Comparison of ENCODE assay signal across 30 cellular contexts in the genomic region with DNA sequence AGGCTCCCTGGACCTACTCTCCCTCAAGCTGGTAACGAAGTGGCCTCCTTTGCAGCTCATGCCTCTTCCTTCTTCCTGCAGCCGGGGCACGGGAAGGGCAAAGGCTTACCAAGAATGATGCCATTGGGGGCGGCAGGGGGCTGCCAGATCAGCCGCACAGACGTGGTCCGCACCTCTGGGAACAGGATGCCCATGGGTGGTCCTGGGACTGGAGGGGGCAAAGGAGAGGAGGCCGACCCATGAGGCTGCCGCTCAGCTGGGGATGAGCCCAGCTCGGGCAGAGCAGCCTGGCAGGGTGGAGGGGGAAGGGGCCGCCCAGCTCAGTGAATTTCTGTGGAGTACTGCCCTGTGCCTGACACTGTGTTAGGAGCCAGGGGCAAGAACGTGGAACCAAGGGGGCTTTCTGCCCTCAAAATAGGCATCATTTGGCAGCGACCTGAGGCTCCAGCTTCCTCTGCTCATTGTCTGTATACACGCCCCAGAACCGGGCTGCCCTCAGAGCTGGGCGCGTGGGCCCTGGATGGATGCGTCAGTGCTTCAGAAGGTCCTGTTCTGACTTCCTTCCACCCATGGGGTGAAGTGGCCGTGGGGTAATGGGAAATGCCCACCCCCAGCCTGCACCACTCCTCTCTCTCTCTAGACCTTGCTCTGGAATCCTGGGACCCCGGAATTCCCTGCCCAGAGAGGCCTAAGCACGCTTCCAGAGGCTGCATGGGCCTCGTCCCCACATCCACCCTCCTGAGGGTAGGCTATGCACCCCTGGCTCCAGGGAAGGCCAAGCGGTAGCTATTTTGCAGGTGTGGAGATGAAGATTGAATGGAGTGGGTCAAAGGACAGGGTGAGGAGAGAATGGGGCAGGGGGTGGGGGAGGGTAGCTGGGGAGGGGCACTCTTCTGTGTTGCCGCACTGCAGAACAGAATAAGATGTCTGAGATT.
"Had no signal": no experiment of that assay in that cellular context is flagged by ENCODE, and none has a peak within 500 bp of the region (broad histone marks: within the 10 kb centered on the region; RNA-seq: fewer than 3 reads in every experiment).

No MANE protein-coding gene starts in this region.

- H3K27ac Mint-ChIP-seq: activated B cell treated with CpG ODN at 0.5 μM for 24 hours; activated CD4-positive, alpha-beta T cell treated with anti-CD3 and anti-CD28 coated beads, Interleukin-2, amount 10 ng/mL, durations not matched to agents 24 days and 14 days; activated CD8-positive, alpha-beta T cell treated with anti-CD3 and anti-CD28 coated beads, Interleukin-2, amount 10 ng/mL, durations not matched to agents 7 days and 5 days; activated naive CD4-positive, alpha-beta T cell treated with anti-CD3 and anti-CD28 coated beads, Interleukin-2, amount 50 U/mL, for 24 hours; activated naive CD8-positive, alpha-beta T cell treated with anti-CD3 and anti-CD28 coated beads, Interleukin-2, amount 10 ng/mL, durations not matched to agents 7 days and 5 days; activated T-cell treated with anti-CD3 and anti-CD28 coated beads, Interleukin-2, amount 50 U/mL, for 24 hours; activated T-helper 2 cell treated with anti-CD3 and anti-CD28 coated beads, Interferon-gamma antibody, Interleukin-2, Interleukin-4, amounts not matched to agents 10 μg/mL and 5 μg/mL and 100 μg/mL, durations not matched to agents 14 hours and 24 hours and 36 hours; T-cell; T-helper 17 cell had no signal

- H3K9me3 Mint-ChIP-seq: activated B cell treated with CpG ODN at 0.5 μM for 24 hours; activated CD4-positive, alpha-beta T cell treated with anti-CD3 and anti-CD28 coated beads, Interleukin-2, amount 10 ng/mL, durations not matched to agents 24 days and 14 days; activated naive CD4-positive, alpha-beta T cell treated with anti-CD3 and anti-CD28 coated beads, Interleukin-2, amount 50 U/mL, for 24 hours; activated naive CD8-positive, alpha-beta T cell treated with anti-CD3 and anti-CD28 coated beads, Interleukin-2, amount 10 ng/mL, durations not matched to agents 7 days and 5 days; activated T-cell treated with anti-CD3 and anti-CD28 coated beads, Interleukin-2, amount 50 U/mL, for 24 hours; activated T-helper 2 cell treated with anti-CD3 and anti-CD28 coated beads, Interferon-gamma antibody, Interleukin-2, Interleukin-4, amounts not matched to agents 10 μg/mL and 5 μg/mL and 100 μg/mL, durations not matched to agents 14 hours and 24 hours and 36 hours; T-cell had no signal

- H3K36me3 Mint-ChIP-seq: activated naive CD4-positive, alpha-beta T cell treated with anti-CD3 and anti-CD28 coated beads, Interleukin-2, amount 50 U/mL, for 24 hours; activated naive CD8-positive, alpha-beta T cell treated with anti-CD3 and anti-CD28 coated beads, Interleukin-2, amount 10 ng/mL, durations not matched to agents 7 days and 5 days had no signal

- H3K4me3 Mint-ChIP-seq: activated B cell treated with CpG ODN at 0.5 μM for 24 hours; activated CD4-positive, alpha-beta T cell treated with anti-CD3 and anti-CD28 coated beads, Interleukin-2, amount 10 ng/mL, durations not matched to agents 24 days and 14 days; activated CD8-positive, alpha-beta T cell treated with anti-CD3 and anti-CD28 coated beads, Interleukin-2, amount 10 ng/mL, durations not matched to agents 7 days and 5 days; activated naive CD4-positive, alpha-beta T cell treated with anti-CD3 and anti-CD28 coated beads, Interleukin-2, amount 50 U/mL, for 24 hours; activated naive CD8-positive, alpha-beta T cell treated with anti-CD3 and anti-CD28 coated beads, Interleukin-2, amount 10 ng/mL, durations not matched to agents 7 days and 5 days; activated T-cell treated with anti-CD3 and anti-CD28 coated beads, Interleukin-2, amount 50 U/mL, for 24 hours; T-cell; T-helper 17 cell had no signal

- H3K9me3 ChIP-seq: ascending aorta, MG63 had no signal

- ATAC-seq: activated CD8-positive, alpha-beta T cell treated with anti-CD3 and anti-CD28 coated beads, Interleukin-2, amount 10 ng/mL, durations not matched to agents 7 days and 5 days; Panc1; SK-N-SH treated with all-trans-retinoic acid at 6 μM for 48 hours; T-cell; T-helper 17 cell had no signal

- H3K27ac ChIP-seq: ascending aorta, cardiac muscle cell, VCaP had no signal

- H3K4me1 ChIP-seq: ascending aorta had no signal

- H3K36me3 ChIP-seq: ascending aorta, MG63 had no signal

- H3K27me3 Mint-ChIP-seq: activated B cell treated with CpG ODN at 0.5 μM for 24 hours; activated CD4-positive, alpha-beta T cell treated with anti-CD3 and anti-CD28 coated beads, Interleukin-2, amount 10 ng/mL, durations not matched to agents 24 days and 14 days; activated naive CD4-positive, alpha-beta T cell treated with anti-CD3 and anti-CD28 coated beads, Interleukin-2, amount 50 U/mL, for 24 hours; activated naive CD8-positive, alpha-beta T cell treated with anti-CD3 and anti-CD28 coated beads, Interleukin-2, amount 10 ng/mL, durations not matched to agents 7 days and 5 days; activated T-cell treated with anti-CD3 and anti-CD28 coated beads, Interleukin-2, amount 50 U/mL, for 24 hours; T-cell had no signal

- DNase-seq: activated B cell treated with CpG ODN at 0.5 μM for 24 hours; activated CD4-positive, alpha-beta T cell treated with anti-CD3 and anti-CD28 coated beads for 1 hour; activated CD4-positive, alpha-beta T cell treated with anti-CD3 and anti-CD28 coated beads, Interleukin-2, amount 10 ng/mL, durations not matched to agents 24 days and 14 days; activated CD4-positive, alpha-beta T cell treated with anti-CD3 and anti-CD28 coated beads, Interleukin-2, amount 50 U/mL, for 4 hours; activated CD8-positive, alpha-beta T cell treated with anti-CD3 and anti-CD28 coated beads, Interleukin-2, amount 10 ng/mL, durations not matched to agents 7 days and 5 days; activated gamma-delta T cell; activated naive CD4-positive, alpha-beta T cell treated with Interleukin-2 at 50 U/mL for 16 hours; activated naive CD8-positive, alpha-beta T cell treated with anti-CD3 and anti-CD28 coated beads, Interleukin-2, amount 10 ng/mL, durations not matched to agents 7 days and 5 days; activated T-cell treated with anti-CD3 and anti-CD28 coated beads, Interleukin-2, amount 50 U/mL, for 24 hours; amygdala; Kasumi-1; KG1; MG63; NCI-H1048; NCI-H1105 treated with DMSO at 0.1 percent for 48 hours; NCI-H1436 treated with DMSO at 0.1 percent for 48 hours; NCI-H1694 treated with DMSO at 0.1 percent for 48 hours; NCI-H2029; NCI-H345; NCI-H524 treated with DMSO at 0.1 percent for 48 hours; SHP77 treated with DMSO at 0.1 percent for 48 hours; T-cell; T-helper 17 cell had no signal

- H3K27me3 ChIP-seq: ascending aorta, cardiac muscle cell, MG63 had no signal

- H3K4me3 ChIP-seq: ascending aorta, cardiac muscle cell, MG63 had no signal

- H3K4me1 Mint-ChIP-seq: activated B cell treated with CpG ODN at 0.5 μM for 24 hours; activated CD4-positive, alpha-beta T cell treated with anti-CD3 and anti-CD28 coated beads, Interleukin-2, amount 10 ng/mL, durations not matched to agents 24 days and 14 days; activated naive CD4-positive, alpha-beta T cell treated with anti-CD3 and anti-CD28 coated beads, Interleukin-2, amount 50 U/mL, for 24 hours; activated naive CD8-positive, alpha-beta T cell treated with anti-CD3 and anti-CD28 coated beads, Interleukin-2, amount 10 ng/mL, durations not matched to agents 7 days and 5 days; T-cell; T-helper 17 cell had no signal
